In genomic region chr2:161414385-161415040, GRCh38 we compare ENCODE assay signal across 8 cellular contexts. TPM values are rescaled to one million over a fixed set of nuclear protein-coding genes. Genes with fewer than 3 reads are reported as not detected.
DNase-seq lines count a peak whose midpoint lies in the region; ATAC-seq, FAIRE-seq and TF ChIP-seq lines count a peak whose summit lies in the region.

No MANE protein-coding gene starts in this region.

- peak overlapping the region; percentile 47 for H3K4me3 ChIP-seq in NT2/D1 (ENCODE audit: insufficient read length, low read depth)
- H3K4me3 ChIP-seq in bronchial epithelial cell (ENCODE audit: low read depth, low read length) = peak overlapping the region; percentile 32
- peak overlapping the region in 4 of 5 donors; percentile 48 to 71 (median 64) for H3K4me3 ChIP-seq in subcutaneous abdominal adipose tissue (ENCODE audit: low read depth in 1 of 5, low read length in 5 of 5)

- H3K9ac ChIP-seq in NT2/D1 (ENCODE audit: insufficient read length, low read depth) = peak overlapping the region; percentile 76
- H3K9ac ChIP-seq in subcutaneous abdominal adipose tissue (ENCODE audit: low read length in 5 of 5) = peak overlapping the region in 3 of 5 donors; percentile 17 to 56 (median 21)

- H3K9me3 ChIP-seq in NT2/D1 (ENCODE audit: insufficient read depth, low read length) (peaks cover 15% of the 10 kb centered on the region; the same call in 1 of the 2 replicates), subcutaneous abdominal adipose tissue (ENCODE audit: control insufficient read depth in 5 of 5, low read length in 5 of 5) (no peaks in the 10 kb centered on the region)

- ATAC-seq in HG02588 (IDR thresholded peaks at IDR 0.05; ENCODE audit: unreplicated experiment) (peak; percentile 36), HG03135 (IDR thresholded peaks at IDR 0.05; ENCODE audit: unreplicated experiment) (no peak)

- no peak for DNase-seq in activated naive CD4-positive, alpha-beta T cell treated with anti-CD3 and anti-CD28 coated beads, Interleukin-2, amount 10 ng/mL, durations not matched to agents 7 days and 5 days
- no peak for DNase-seq in activated naive CD4-positive, alpha-beta T cell (lab: John Stamatoyannopoulos, UW)
- DNase-seq in NT2/D1 (ENCODE audit: low read depth, low spot score) = peak; percentile 57
- DNase-seq in bronchial epithelial cell (ENCODE audit: low read depth) = no peak
- peak; percentile 78 for DNase-seq in left kidney (ENCODE audit: low read depth, low spot score)

- H3K4me1 Mint-ChIP-seq in activated naive CD4-positive, alpha-beta T cell treated with anti-CD3 and anti-CD28 coated beads, Interleukin-2, amount 10 ng/mL, durations not matched to agents 7 days and 5 days = peaks cover 52% of the 10 kb centered on the region

- peaks cover 59% of the 10 kb centered on the region for H3K27me3 Mint-ChIP-seq in activated naive CD4-positive, alpha-beta T cell treated with anti-CD3 and anti-CD28 coated beads, Interleukin-2, amount 10 ng/mL, durations not matched to agents 7 days and 5 days

- H3K4me1 ChIP-seq in NT2/D1 (ENCODE audit: insufficient read depth, insufficient read length) = no peaks in the 10 kb centered on the region
- H3K4me1 ChIP-seq in subcutaneous abdominal adipose tissue (ENCODE audit: control insufficient read depth in 5 of 5, insufficient read depth in 5 of 5, low read length in 5 of 5) = peaks cover 0 to 49% (median 42%) of the 10 kb centered on the region in 5 donors

- no peak overlapping the region for H3K27ac ChIP-seq in subcutaneous abdominal adipose tissue (ENCODE audit: low read depth, low read length)

- H3K9me3 Mint-ChIP-seq in activated naive CD4-positive, alpha-beta T cell treated with anti-CD3 and anti-CD28 coated beads, Interleukin-2, amount 10 ng/mL, durations not matched to agents 7 days and 5 days = no peaks in the 10 kb centered on the region

- no peak for TF ChIP-seq CTCF in bronchial epithelial cell (IDR thresholded peaks at IDR 0.05; ENCODE audit: insufficient read depth, low read length, severe bottlenecking)

- H3K27me3 ChIP-seq in NT2/D1 (ENCODE audit: insufficient read depth, insufficient read length) (peaks cover 9% of the 10 kb centered on the region), bronchial epithelial cell (ENCODE audit: control insufficient read depth, insufficient read depth, low read length) (peaks cover 48% of the 10 kb centered on the region), subcutaneous abdominal adipose tissue (ENCODE audit: control insufficient read depth in 5 of 5, insufficient read depth in 4 of 5, low read length in 5 of 5) (peaks cover 40 to 47% (median 44%) of the 10 kb centered on the region in 5 donors)

- H3K27ac Mint-ChIP-seq in activated naive CD4-positive, alpha-beta T cell treated with anti-CD3 and anti-CD28 coated beads, Interleukin-2, amount 10 ng/mL, durations not matched to agents 7 days and 5 days = no peak overlapping the region

- FAIRE-seq in bronchial epithelial cell (lab: Jason Lieb, UNC) = no peak

- H3K36me3 ChIP-seq in NT2/D1 (ENCODE audit: insufficient read depth, insufficient read length, low read length) (peaks cover 9% of the 10 kb centered on the region), bronchial epithelial cell (ENCODE audit: control insufficient read depth, insufficient read depth, low read length) (no peaks in the 10 kb centered on the region), subcutaneous abdominal adipose tissue (ENCODE audit: control insufficient read depth in 5 of 5, insufficient read depth in 5 of 5, low read length in 5 of 5) (peaks cover 0 to 7% (median 4%) of the 10 kb centered on the region in 5 donors)

- peak overlapping the region; percentile 61 for H3K4me3 Mint-ChIP-seq in activated naive CD4-positive, alpha-beta T cell treated with anti-CD3 and anti-CD28 coated beads, Interleukin-2, amount 10 ng/mL, durations not matched to agents 7 days and 5 days

- peaks cover 21% of the 10 kb centered on the region for H3K36me3 Mint-ChIP-seq in activated naive CD4-positive, alpha-beta T cell treated with anti-CD3 and anti-CD28 coated beads, Interleukin-2, amount 10 ng/mL, durations not matched to agents 7 days and 5 days

- CTCF ChIA-PET in activated naive CD4-positive, alpha-beta T cell treated with anti-CD3 and anti-CD28 coated beads, Interleukin-2, amount 10 ng/mL, durations not matched to agents 7 days and 5 days (lab: Charles Lee) = no interaction called here

RNA-seq across cellular contexts. Expression of gene TBR1, which starts 1.6 kb away (rescaled TPM):
- total RNA-seq in bronchial epithelial cell = under 0.01 TPM in 2 replicates

Comparison
In these comparisons a context has a peak if more than half of its experiments do, and no peak if none do; other contexts are left out.
1. DNase-seq: peak in NT2/D1 (single experiment) and left kidney (single experiment); none in activated naive CD4-positive, alpha-beta T cell treated with anti-CD3 and anti-CD28 coated beads, Interleukin-2, amount 10 ng/mL, durations not matched to agents 7 days and 5 days (single experiment), activated naive CD4-positive, alpha-beta T cell (0 of 4) and bronchial epithelial cell (single experiment).
2. Peak in every context shown above with its lines, with median percentiles within 50 percentile points of each other: H3K4me3 ChIP-seq.